In genomic region chr9:20622330-20623020, GRCh38 we compare ENCODE assay signal across 1 cellular context.
TF ChIP-seq lines count a peak whose summit lies in the region.

Gene MLLT3, minus strand, starts transcription at chr9:20622499.

TF ChIP-seq in HepG2, 621 proteins besides CTCF, POLR2A, EP300 and RAD21 (continued from another document):
- TF ChIP-seq HMGXB4 (CRISPR knock-in tag; IDR thresholded peaks at IDR 0.05; ENCODE audit: borderline replicate concordance in 1 of 2, low read depth in 1 of 2) (peak in 1 of 2 experiments; percentile 33; a peak in 2 of 4 replicates), MEF2D (CRISPR knock-in tag; IDR thresholded peaks at IDR 0.05) (0 out of 2 replicates have a peak, but pooled peaks have one; percentile 17), KLF16 (CRISPR knock-in tag; IDR thresholded peaks at IDR 0.05) (no peak), KDM3A (CRISPR knock-in tag; IDR thresholded peaks at IDR 0.05; ENCODE audit: low read depth) (0 out of 2 replicates have a peak, but pooled peaks have one; percentile 25), ZNF292 (CRISPR knock-in tag; IDR thresholded peaks at IDR 0.05; ENCODE audit: borderline replicate concordance, low read depth) (0 out of 2 replicates have a peak, but pooled peaks have one; percentile 67), NFYB (CRISPR knock-in tag; IDR thresholded peaks at IDR 0.05) (peak; percentile 64), ATM (IDR thresholded peaks at IDR 0.05; ENCODE audit: borderline replicate concordance) (no peak), ZMYM4 (CRISPR knock-in tag; IDR thresholded peaks at IDR 0.05) (peak; percentile 45; the same call in 1 of the 2 replicates), MAZ (IDR thresholded peaks at IDR 0.05; ENCODE audit: borderline replicate concordance, low read depth, low read length) (peak; percentile 86; the same call in 1 of the 2 replicates), MAZ (CRISPR knock-in tag; IDR thresholded peaks at IDR 0.05; ENCODE audit: low read depth) (peak; percentile 85), ZNF646 (CRISPR knock-in tag; IDR thresholded peaks at IDR 0.05) (0 out of 2 replicates have a peak, but pooled peaks have one; percentile 33), HNRNPLL (IDR thresholded peaks at IDR 0.05; ENCODE audit: low read depth, low read length, poor library complexity, severe bottlenecking) (peak; percentile 43), KDM2A (CRISPR knock-in tag; IDR thresholded peaks at IDR 0.05; ENCODE audit: borderline replicate concordance, low read depth) (peak; percentile 27; the same call in 1 of the 2 replicates), ZNF687 (CRISPR knock-in tag; IDR thresholded peaks at IDR 0.05) (peak; percentile 39; the same call in 1 of the 2 replicates), ZNF574 (CRISPR knock-in tag; IDR thresholded peaks at IDR 0.05) (peak; percentile 32; the same call in 1 of the 2 replicates), ASH2L (IDR thresholded peaks at IDR 0.05; ENCODE audit: insufficient read length, low read depth, low read length) (peak; percentile 58), ZNF605 (CRISPR knock-in tag; IDR thresholded peaks at IDR 0.05) (0 out of 2 replicates have a peak, but pooled peaks have one; percentile 30), GABPB1 (CRISPR knock-in tag; IDR thresholded peaks at IDR 0.05) (peak; percentile 62), ZFP91 (CRISPR knock-in tag; IDR thresholded peaks at IDR 0.05; ENCODE audit: borderline replicate concordance) (peak; percentile 99), FOXP4 (CRISPR knock-in tag; IDR thresholded peaks at IDR 0.05) (0 out of 2 replicates have a peak, but pooled peaks have one; percentile 12), POLR2G (IDR thresholded peaks at IDR 0.05; ENCODE audit: low read depth, low read length) (peak; percentile 54), KAT7 (CRISPR knock-in tag; IDR thresholded peaks at IDR 0.05; ENCODE audit: borderline replicate concordance) (no peak), BCL6 (CRISPR knock-in tag; IDR thresholded peaks at IDR 0.05) (peak; percentile 32; the same call in 1 of the 2 replicates), SAP130 (CRISPR knock-in tag; IDR thresholded peaks at IDR 0.05; ENCODE audit: low read depth) (peak; percentile 48; the same call in 1 of the 2 replicates), PRDM15 (CRISPR knock-in tag; IDR thresholded peaks at IDR 0.05) (peak; percentile 24; the same call in 1 of the 2 replicates), FOXA1 (IDR thresholded peaks at IDR 0.05) (no peak), FOXA1 (CRISPR knock-in tag; IDR thresholded peaks at IDR 0.05) (0 out of 2 replicates have a peak, but pooled peaks have one; percentile 7), ISL2 (CRISPR knock-in tag; IDR thresholded peaks at IDR 0.05) (0 out of 2 replicates have a peak, but pooled peaks have one; percentile 12), POLR2AphosphoS5 (IDR thresholded peaks at IDR 0.05; ENCODE audit: low read depth, low read length) (peak; percentile 50; the same call in 1 of the 2 replicates)
